ENCODE assay signal across 26 cellular contexts in genomic region chr3:24388611-24389010, GRCh38.
A peak's percentile ranks its signal among the peaks of the same experiment; 100 is the strongest.
DNase-seq lines count a peak whose midpoint lies in the region; ATAC-seq and TF ChIP-seq lines count a peak whose summit lies in the region.
"Had no signal": no experiment of that assay in that cellular context is flagged by ENCODE, and none has a peak within 500 bp of the region (broad histone marks: within the 10 kb centered on the region; RNA-seq: fewer than 3 reads in every experiment).

No MANE protein-coding gene starts in this region.

- H3K9ac ChIP-seq in PC-3 (ENCODE audit: low read length) = no peak overlapping the region

- no peaks in the 10 kb centered on the region for H3K9me2 ChIP-seq in PC-3 (replicated peaks; ENCODE audit: low read length)

- TF ChIP-seq EP300 in suprapubic skin (IDR thresholded peaks at IDR 0.05) = no peak

- no peaks in the 10 kb centered on the region for H3K79me2 ChIP-seq in PC-3 (ENCODE audit: low read length)

- no peak for TF ChIP-seq POLR2A in suprapubic skin (IDR thresholded peaks at IDR 0.05)

- H3K9me3 ChIP-seq in PC-3 (ENCODE audit: low read length) = no peaks in the 10 kb centered on the region
- no peaks in the 10 kb centered on the region for H3K9me3 ChIP-seq in mucosa of descending colon
- H3K9me3 ChIP-seq in suprapubic skin = no peaks in the 10 kb centered on the region
- H3K9me3 ChIP-seq: A549, right atrium auricular region, SJSA1, upper lobe of right lung had no signal

- ATAC-seq in PC-3 (no peak), mucosa of descending colon (peak; percentile 38)
- ATAC-seq: A549; activated CD4-positive, alpha-beta T cell treated with anti-CD3 and anti-CD28 coated beads for 36 hours; naive thymus-derived CD8-positive, alpha-beta T cell; stimulated activated naive CD8-positive, alpha-beta T cell treated with anti-CD3 and anti-CD28 coated beads, Interleukin-15, Interleukin-2, amounts not matched to agents 100 U/mL and 50 U/mL, for 24 hours; upper lobe of right lung had no signal

- H4K20me1 ChIP-seq in PC-3 (ENCODE audit: low read length) = no peaks in the 10 kb centered on the region

- in situ Hi-C loops in brain microvascular endothelial cell (cut with HindIII; ENCODE audit: low pct_ligation_motif_present, low sequenced_read_pairs) = no loop called here

- H3K4me3 ChIP-seq in PC-3 (ENCODE audit: low read length) (no peak overlapping the region), epithelial cell of esophagus (ENCODE audit: low read length) (no peak overlapping the region), mucosa of descending colon (no peak overlapping the region), suprapubic skin (no peak overlapping the region), brain microvascular endothelial cell (ENCODE audit: low read depth, low read length) (no peak overlapping the region)
- H3K4me3 ChIP-seq: A549, cardiac muscle cell, right atrium auricular region, SJSA1, upper lobe of right lung had no signal

- H3K4me2 ChIP-seq in PC-3 (ENCODE audit: low read length) = no peak overlapping the region
- H3K4me2 ChIP-seq: A549 had no signal

- DNase-seq in PC-3 (peak; percentile 57), epithelial cell of esophagus (ENCODE audit: low read depth) (peak; percentile 50), mucosa of descending colon (no peak), suprapubic skin (ENCODE audit: low spot score in 2 of 2) (no peak), GF-D8 (lab: John Stamatoyannopoulos, UW) (no peak), NCI-H226 (no peak), iPS-NIHi11 (ENCODE audit: low spot score) (no peak), brain microvascular endothelial cell (no peak)
- DNase-seq: activated CD4-positive, alpha-beta T cell treated with anti-CD3 and anti-CD28 coated beads for 36 hours; activated gamma-delta T cell treated with Interleukin-2 at 50 U/mL for 16 hours; activated T-cell treated with anti-CD3 and anti-CD28 coated beads, Interleukin-2, amount 50 U/mL, for 24 hours; CD8-positive, alpha-beta memory T cell; cortex of kidney; glutamatergic neuron; IMR-90; naive thymus-derived CD8-positive, alpha-beta T cell; NCI-H2107; NCI-H524; stimulated activated CD4-positive, alpha-beta T cell treated with anti-CD3 and anti-CD28 coated beads, Interleukin-12 subunit alpha, Interleukin-12 subunit beta, amount 100 ng/mL, for 4 hours; stimulated activated CD4-positive, alpha-beta T cell treated with anti-CD3 and anti-CD28 coated beads, Interleukin-4, amount 100 ng/mL, for 24 hours; stimulated activated naive CD8-positive, alpha-beta T cell treated with anti-CD3 and anti-CD28 coated beads, Interleukin-15, Interleukin-2, amounts not matched to agents 100 U/mL and 50 U/mL, for 24 hours; upper lobe of right lung had no signal

- H3K36me3 ChIP-seq in PC-3 (ENCODE audit: low read depth, low read length) = no peaks in the 10 kb centered on the region
- H3K36me3 ChIP-seq in mucosa of descending colon (ENCODE audit: low read depth) = no peaks in the 10 kb centered on the region
- no peaks in the 10 kb centered on the region for H3K36me3 ChIP-seq in suprapubic skin
- H3K36me3 ChIP-seq in brain microvascular endothelial cell (replicated peaks) = no peaks in the 10 kb centered on the region
- H3K36me3 ChIP-seq: cardiac muscle cell, right atrium auricular region, SJSA1, upper lobe of right lung had no signal

- no peaks in the 10 kb centered on the region for H3K27me3 ChIP-seq in PC-3 (ENCODE audit: low read length)
- no peaks in the 10 kb centered on the region for H3K27me3 ChIP-seq in suprapubic skin
- no peaks in the 10 kb centered on the region for H3K27me3 ChIP-seq in brain microvascular endothelial cell (replicated peaks)
- H3K27me3 ChIP-seq: cardiac muscle cell, right atrium auricular region, SJSA1, upper lobe of right lung had no signal

- H3K27ac ChIP-seq in PC-3 (ENCODE audit: low read length) (no peak overlapping the region), suprapubic skin (peak overlapping the region; percentile 60), brain microvascular endothelial cell (no peak overlapping the region)
- H3K27ac ChIP-seq: A549, cardiac muscle cell, right atrium auricular region, upper lobe of right lung had no signal

- CTCF ChIA-PET in PC-3 (lab: Charles Lee) = no interaction called here

- no TSS peak for BruUV-seq in PC-3 (replicated peaks; lab: Mats Ljungman, UMichigan)

- POLR2A ChIA-PET in PC-3 (lab: Charles Lee; ENCODE audit: unreplicated experiment) = no interaction called here

- H2AFZ ChIP-seq in PC-3 (ENCODE audit: low read length) = no peak overlapping the region

- intact Hi-C loops in PC-3 (cut with micrococcal nuclease) (no loop called here), mucosa of descending colon (cut with DNase I, micrococcal nuclease) (no loop called here)

- H3F3A ChIP-seq in PC-3 (ENCODE audit: low read length, unreplicated experiment) = no peaks in the 10 kb centered on the region

- no peak for TF ChIP-seq CTCF in PC-3 (conservative IDR thresholded peaks at IDR 0.05; ENCODE audit: low read depth, low read length)
- TF ChIP-seq CTCF in epithelial cell of esophagus (IDR thresholded peaks at IDR 0.05; ENCODE audit: insufficient read depth, low read depth, low read length, missing control alignments) = no peak
- no peak for TF ChIP-seq CTCF in mucosa of descending colon (IDR thresholded peaks at IDR 0.05)
- TF ChIP-seq CTCF in suprapubic skin (IDR thresholded peaks at IDR 0.05) = no peak
- no peak for TF ChIP-seq CTCF in brain microvascular endothelial cell (IDR thresholded peaks at IDR 0.05; ENCODE audit: low read depth, low read length, missing control alignments)

- H3K4me1 ChIP-seq in PC-3 (ENCODE audit: insufficient read depth, low read length) = peaks cover 34% of the 10 kb centered on the region
- peaks cover 25% of the 10 kb centered on the region for H3K4me1 ChIP-seq in mucosa of descending colon (ENCODE audit: low read depth)
- H3K4me1 ChIP-seq in suprapubic skin = peaks cover 27% of the 10 kb centered on the region

Comparison
In these comparisons a context has a peak if more than half of its experiments do, and no peak if none do; other contexts are left out.
1. DNase-seq: peak in PC-3 (single experiment) and epithelial cell of esophagus (single experiment); none in mucosa of descending colon (0 of 3), suprapubic skin (0 of 2), GF-D8 (single experiment), NCI-H226 (single experiment), iPS-NIHi11 (single experiment) and brain microvascular endothelial cell (single experiment).